Comparison of ENCODE assay signal across 12 cellular contexts in the genomic region with DNA sequence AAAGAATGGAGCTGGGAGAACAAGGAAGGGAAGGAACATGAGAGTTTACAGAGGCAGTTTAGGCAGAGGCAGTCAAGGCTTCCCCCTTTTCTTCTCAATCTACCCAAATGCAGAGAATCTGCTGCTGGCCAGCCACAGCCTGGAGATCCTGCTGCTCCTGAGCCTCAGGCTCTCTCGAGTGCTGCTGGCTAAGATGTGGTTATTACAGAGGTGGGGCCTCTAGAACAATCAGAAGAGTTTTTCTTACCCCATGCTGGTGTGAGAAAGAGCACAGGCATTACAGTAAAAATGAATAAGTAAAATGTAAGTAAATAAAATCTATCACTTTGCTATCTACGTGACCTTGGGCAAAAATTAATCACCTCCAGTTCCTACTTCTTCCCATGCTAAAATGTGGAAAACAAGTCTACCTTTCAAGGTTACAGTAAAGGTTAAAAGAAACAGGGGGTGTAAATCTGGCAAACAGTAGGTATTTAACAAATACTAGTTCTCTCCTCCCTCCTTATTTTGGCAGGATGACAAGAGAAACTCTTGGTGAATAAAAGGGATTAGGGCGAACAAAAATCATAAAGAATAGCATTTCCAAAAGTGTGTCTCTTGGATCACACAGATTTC. TPM values are rescaled to one million over a fixed set of nuclear protein-coding genes. Genes with fewer than 3 reads are reported as not detected.
A peak's percentile ranks its signal among the peaks of the same experiment; 100 is the strongest.
DNase-seq lines count a peak whose midpoint lies in the region; ATAC-seq and TF ChIP-seq lines count a peak whose summit lies in the region.
"Had no signal": no experiment of that assay in that cellular context is flagged by ENCODE, and none has a peak within 500 bp of the region (broad histone marks: within the 10 kb centered on the region; RNA-seq: fewer than 3 reads in every experiment).

No MANE protein-coding gene starts in this region.

- H3K27ac ChIP-seq in transverse colon: no peak overlapping the region
- H3K27ac ChIP-seq in prostate gland: no peak overlapping the region

- H3K4me1 Mint-ChIP-seq in effector memory CD8-positive, alpha-beta T cell (ENCODE audit: low read depth in 2 of 2): peaks cover 36 to 59% of the 10 kb centered on the region in 2 donors
- H3K4me1 Mint-ChIP-seq in nephron progenitor cell (peaks cover 43% of the 10 kb centered on the region), T-cell (peaks cover 61 to 72% (median 69%) of the 10 kb centered on the region in 3 donors)

- H3K9me3 ChIP-seq in transverse colon (peaks cover 10 to 13% of the 10 kb centered on the region in 2 donors), prostate gland (no peaks in the 10 kb centered on the region)

- TF ChIP-seq CTCF in nephron progenitor cell (IDR thresholded peaks at IDR 0.05): no peak
- TF ChIP-seq CTCF in transverse colon (IDR thresholded peaks at IDR 0.05): no peak
- no peak for TF ChIP-seq CTCF in prostate gland (IDR thresholded peaks at IDR 0.05)

- H3K27ac Mint-ChIP-seq in effector memory CD8-positive, alpha-beta T cell: peak overlapping the region; percentile 53 to 84
- peak overlapping the region; percentile 89 for H3K27ac Mint-ChIP-seq in nephron progenitor cell
- H3K27ac Mint-ChIP-seq in T-cell: no peak overlapping the region
- H3K27ac Mint-ChIP-seq: activated naive CD4-positive, alpha-beta T cell treated with anti-CD3 and anti-CD28 coated beads, Interleukin-2, amount 10 ng/mL, durations not matched to agents 7 days and 5 days had no signal

- in situ Hi-C loops in transverse colon (cut with MboI; ENCODE audit: low pct_ligation_motif_present in 1 of 4, low pct_unique_long_range_greater_than_20kb in 1 of 4, low sequenced_read_pairs in 3 of 4): no loop called here

- no peaks in the 10 kb centered on the region for H3K27me3 Mint-ChIP-seq in effector memory CD8-positive, alpha-beta T cell
- H3K27me3 Mint-ChIP-seq in nephron progenitor cell (ENCODE audit: low read depth, poor library complexity) (no peaks in the 10 kb centered on the region), T-cell (no peaks in the 10 kb centered on the region)
- H3K27me3 Mint-ChIP-seq: activated naive CD4-positive, alpha-beta T cell treated with anti-CD3 and anti-CD28 coated beads, Interleukin-2, amount 10 ng/mL, durations not matched to agents 7 days and 5 days had no signal

- POLR2A ChIA-PET in T-cell (lab: Charles Lee): interaction anchor here in 1 of 2 donors (0.6 kb wide), 1 partner anchor 16 kb away, joined by 3 read pairs; no protein-coding TSS in a partner anchor

- WGBS in transverse colon (ENCODE audit: low coverage in 1 of 2), 2 donors: 53 to 73% methylated on average over 3 of the region's 3 CpGs
- 60% methylated on average over 3 of the region's 3 CpGs for WGBS in prostate gland

- CTCF ChIA-PET in T-cell (lab: Charles Lee): no interaction called here

- peaks cover 8% of the 10 kb centered on the region for H3K36me3 Mint-ChIP-seq in effector memory CD8-positive, alpha-beta T cell (ENCODE audit: insufficient read depth)
- H3K36me3 Mint-ChIP-seq in nephron progenitor cell (ENCODE audit: low read depth) (peaks cover 69% of the 10 kb centered on the region), T-cell (peaks cover 43% of the 10 kb centered on the region)

- no peaks in the 10 kb centered on the region for H3K36me3 ChIP-seq in transverse colon
- H3K36me3 ChIP-seq in prostate gland: no peaks in the 10 kb centered on the region
- H3K36me3 ChIP-seq: esophagus muscularis mucosa had no signal

- H3K4me3 ChIP-seq in transverse colon (no peak overlapping the region), prostate gland (no peak overlapping the region)
- H3K4me3 ChIP-seq: esophagus muscularis mucosa had no signal

- H3K9me3 Mint-ChIP-seq in effector memory CD8-positive, alpha-beta T cell: no peaks in the 10 kb centered on the region
- H3K9me3 Mint-ChIP-seq in nephron progenitor cell (peaks cover 30% of the 10 kb centered on the region), T-cell (peaks cover 0 to 12% (median 4%) of the 10 kb centered on the region in 3 donors)

- no peak for TF ChIP-seq EP300 in transverse colon (IDR thresholded peaks at IDR 0.05; ENCODE audit: low read depth)

- no peak for ATAC-seq in effector memory CD8-positive, alpha-beta T cell (replicated peaks)
- ATAC-seq in T-cell (replicated peaks in 1 of 4): no peak
- ATAC-seq: sciatic nerve had no signal

- intact Hi-C loops in transverse colon (cut with DNase I; ENCODE audit: low total_unique reads): no loop called here
- intact Hi-C loops in prostate gland (cut with DNase I): no loop called here

- DNase-seq in Daoy (ENCODE audit: low read depth): peak; percentile 73
- peak; percentile 60 for DNase-seq in NCI-H226
- no peak for DNase-seq in effector memory CD8-positive, alpha-beta T cell
- no peak for DNase-seq in nephron progenitor cell
- DNase-seq in transverse colon: no peak
- no peak for DNase-seq in T-cell
- DNase-seq in prostate gland (ENCODE audit: low spot score): no peak
- DNase-seq in NOMO-1 treated with DMSO at 0.1 percent for 48 hours (lab: John Stamatoyannopoulos, UW; ENCODE audit: unreplicated experiment): no peak
- DNase-seq: activated naive CD4-positive, alpha-beta T cell treated with anti-CD3 and anti-CD28 coated beads, Interleukin-2, amount 10 ng/mL, durations not matched to agents 7 days and 5 days; NCI-H2029 had no signal

- no peak for TF ChIP-seq POLR2A in transverse colon (IDR thresholded peaks at IDR 0.05)
- no peak for TF ChIP-seq POLR2A in prostate gland (IDR thresholded peaks at IDR 0.05)

- no peak overlapping the region for H3K4me3 Mint-ChIP-seq in effector memory CD8-positive, alpha-beta T cell
- H3K4me3 Mint-ChIP-seq in nephron progenitor cell (no peak overlapping the region), T-cell (peak overlapping the region in 1 of 3 donors; percentile 24)
- H3K4me3 Mint-ChIP-seq: activated naive CD4-positive, alpha-beta T cell treated with anti-CD3 and anti-CD28 coated beads, Interleukin-2, amount 10 ng/mL, durations not matched to agents 7 days and 5 days had no signal

- no peaks in the 10 kb centered on the region for H3K27me3 ChIP-seq in transverse colon
- no peaks in the 10 kb centered on the region for H3K27me3 ChIP-seq in prostate gland (replicated peaks; ENCODE audit: insufficient read depth)
- H3K27me3 ChIP-seq: esophagus muscularis mucosa had no signal

- peaks cover 4 to 44% (median 12%) of the 10 kb centered on the region in 4 donors for H3K4me1 ChIP-seq in transverse colon
- H3K4me1 ChIP-seq in prostate gland (replicated peaks): no peaks in the 10 kb centered on the region

RNA-seq across cellular contexts. Expression of a gene that starts 31.1 kb away (rescaled TPM):
- 63.1 and 75.2 TPM in 2 replicates for total RNA-seq in Daoy (2014; rRNA removed; shearing (Covaris generic))
- 10 to 100 TPM; 22.8 to 44.8 (median 40.3) TPM for total RNA-seq in transverse colon
- total RNA-seq in T-cell: 10 to 100 TPM; 33.4 to 36.6 (median 34.2) TPM
- total RNA-seq in prostate gland: 10 to 100 TPM; 54.7 to 61.4 TPM

Comparison
In these comparisons a context has a peak if more than half of its experiments do, and no peak if none do; other contexts are left out.
1. DNase-seq: peak in Daoy (single experiment) and NCI-H226 (single experiment); none in effector memory CD8-positive, alpha-beta T cell (0 of 3), nephron progenitor cell (single experiment), transverse colon (single experiment), T-cell (0 of 34), prostate gland (single experiment) and NOMO-1 treated with DMSO at 0.1 percent for 48 hours (single experiment).
2. H3K27ac Mint-ChIP-seq: peak in effector memory CD8-positive, alpha-beta T cell (2 of 2) and nephron progenitor cell (single experiment); none in T-cell (0 of 2).